Comparison of ENCODE assay signal across 10 cellular contexts in the genomic region with DNA sequence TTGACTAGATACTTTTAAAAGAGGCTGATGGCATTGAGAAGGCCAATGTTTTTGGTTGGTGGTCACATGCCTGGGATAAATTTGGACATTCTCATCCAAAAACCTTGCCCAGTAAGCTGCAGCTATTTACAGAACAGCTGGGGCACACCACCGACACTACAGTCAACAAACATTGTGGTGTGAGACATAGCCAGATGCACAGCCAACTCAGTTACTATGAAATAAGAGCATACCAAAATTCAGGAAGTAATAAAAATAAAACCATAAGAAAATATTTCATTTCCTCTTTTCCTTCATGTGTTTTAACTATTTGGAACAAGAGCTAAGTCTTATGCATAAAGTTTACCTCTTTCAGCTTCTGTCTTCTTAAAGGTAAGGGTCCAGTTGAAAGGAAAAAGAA. TPM values are rescaled to one million over a fixed set of nuclear protein-coding genes. Genes with fewer than 3 reads are reported as not detected.
DNase-seq lines count a peak whose midpoint lies in the region; ATAC-seq and TF ChIP-seq lines count a peak whose summit lies in the region.
"Had no signal": no experiment of that assay in that cellular context is flagged by ENCODE, and none has a peak within 500 bp of the region (broad histone marks: within the 10 kb centered on the region; RNA-seq: fewer than 3 reads in every experiment).

No MANE protein-coding gene starts in this region.

- no peaks in the 10 kb centered on the region for H3K27me3 ChIP-seq in hepatocyte

- no peaks in the 10 kb centered on the region for H3K27me3 Mint-ChIP-seq in activated CD4-positive, alpha-beta T cell treated with anti-CD3 and anti-CD28 coated beads for 36 hours

- DNase-seq in M059J (ENCODE audit: low read depth) (peak; percentile 22), hepatocyte (ENCODE audit: low spot score) (no peak), NCI-H2107 (lab: John Stamatoyannopoulos, UW) (no peak), posterior vena cava (ENCODE audit: low spot score) (no peak)
- no peak for DNase-seq in activated CD4-positive, alpha-beta T cell treated with anti-CD3 and anti-CD28 coated beads for 36 hours
- DNase-seq: kidney glomerular epithelial cell had no signal

- ATAC-seq in GM18499 (IDR thresholded peaks at IDR 0.05; ENCODE audit: insufficient read depth, unreplicated experiment) (peak; percentile 49), GM21786 (IDR thresholded peaks at IDR 0.05; ENCODE audit: unreplicated experiment) (peak; percentile 72), GM18870 (IDR thresholded peaks at IDR 0.05; ENCODE audit: unreplicated experiment) (no peak)
- no peak for ATAC-seq in activated CD4-positive, alpha-beta T cell treated with anti-CD3 and anti-CD28 coated beads for 36 hours

- no peaks in the 10 kb centered on the region for H4K20me1 ChIP-seq in hepatocyte (ENCODE audit: insufficient read depth, poor library complexity, severe bottlenecking)

- no peak overlapping the region for H3K4me3 ChIP-seq in hepatocyte

- H3K79me2 ChIP-seq in hepatocyte, result peaks cover 37% of the 10 kb centered on the region

- H3K27ac Mint-ChIP-seq in activated CD4-positive, alpha-beta T cell treated with anti-CD3 and anti-CD28 coated beads for 36 hours, result no peak overlapping the region

- H3K36me3 ChIP-seq in hepatocyte (replicated peaks; ENCODE audit: insufficient read depth, low read depth), result no peaks in the 10 kb centered on the region

- POLR2A ChIA-PET in activated CD4-positive, alpha-beta T cell treated with anti-CD3 and anti-CD28 coated beads for 36 hours (lab: Charles Lee), result no interaction called here

- intact Hi-C loops in activated CD4-positive, alpha-beta T cell treated with anti-CD3 and anti-CD28 coated beads for 36 hours (cut with DNase I, micrococcal nuclease), result no loop called here
- intact Hi-C loops in posterior vena cava (cut with DNase I), result no loop called here

- no peak overlapping the region for H2AFZ ChIP-seq in hepatocyte

- H3K9me3 Mint-ChIP-seq in activated CD4-positive, alpha-beta T cell treated with anti-CD3 and anti-CD28 coated beads for 36 hours (ENCODE audit: low read depth), result no peaks in the 10 kb centered on the region

- no peak overlapping the region for H3K4me3 Mint-ChIP-seq in activated CD4-positive, alpha-beta T cell treated with anti-CD3 and anti-CD28 coated beads for 36 hours

- no peak for TF ChIP-seq CTCF in hepatocyte (IDR thresholded peaks at IDR 0.05; ENCODE audit: poor library complexity)

- peaks cover 38% of the 10 kb centered on the region for H3K36me3 Mint-ChIP-seq in activated CD4-positive, alpha-beta T cell treated with anti-CD3 and anti-CD28 coated beads for 36 hours (ENCODE audit: low read depth)

- H3K27ac ChIP-seq in hepatocyte, result peak overlapping the region; percentile 22
- H3K27ac ChIP-seq: KMS-11 had no signal

- no peaks in the 10 kb centered on the region for H3K9me3 ChIP-seq in hepatocyte (ENCODE audit: low read depth)

- CTCF ChIA-PET in activated CD4-positive, alpha-beta T cell treated with anti-CD3 and anti-CD28 coated beads for 36 hours (lab: Charles Lee), result no interaction called here

- H3K4me1 ChIP-seq in hepatocyte (ENCODE audit: insufficient read depth), result no peaks in the 10 kb centered on the region

- H3K4me2 ChIP-seq in hepatocyte, result peak overlapping the region; percentile 33
- H3K4me2 ChIP-seq: KMS-11 had no signal

- H3K9me2 ChIP-seq in hepatocyte (replicated peaks; ENCODE audit: insufficient read depth), result no peaks in the 10 kb centered on the region

- 68% methylated on average over 1 of the region's 1 CpG for WGBS in hepatocyte (ENCODE audit: low lambda C conversion rate, missing lambda C conversion rate)

- peaks cover 32% of the 10 kb centered on the region for H3K4me1 Mint-ChIP-seq in activated CD4-positive, alpha-beta T cell treated with anti-CD3 and anti-CD28 coated beads for 36 hours

RNA-seq across cellular contexts. Expression of gene PPM1K, which starts 8.8 kb away (rescaled TPM):
- total RNA-seq in M059J (2014; rRNA removed; shearing (Covaris generic)), result 15.0 and 23.3 TPM in 2 replicates
- total RNA-seq in hepatocyte, result 18.2 and 20.0 TPM in 2 replicates
- 12.6 and 12.9 TPM in 2 replicates for polyA plus RNA-seq in hepatocyte
- total RNA-seq in activated CD4-positive, alpha-beta T cell treated with anti-CD3 and anti-CD28 coated beads for 36 hours, result 10 to 100 TPM; 44.2 to 53.4 TPM
- total RNA-seq in posterior vena cava, result 10 to 100 TPM; 23.8 to 31.6 TPM

Comparison
In these comparisons a context has a peak if more than half of its experiments do, and no peak if none do; other contexts are left out.
1. ATAC-seq: peak in GM18499 (single experiment) and GM21786 (single experiment); none in activated CD4-positive, alpha-beta T cell treated with anti-CD3 and anti-CD28 coated beads for 36 hours (single experiment) and GM18870 (single experiment).